Comparison of ENCODE assay signal across 16 cellular contexts in the genomic region with DNA sequence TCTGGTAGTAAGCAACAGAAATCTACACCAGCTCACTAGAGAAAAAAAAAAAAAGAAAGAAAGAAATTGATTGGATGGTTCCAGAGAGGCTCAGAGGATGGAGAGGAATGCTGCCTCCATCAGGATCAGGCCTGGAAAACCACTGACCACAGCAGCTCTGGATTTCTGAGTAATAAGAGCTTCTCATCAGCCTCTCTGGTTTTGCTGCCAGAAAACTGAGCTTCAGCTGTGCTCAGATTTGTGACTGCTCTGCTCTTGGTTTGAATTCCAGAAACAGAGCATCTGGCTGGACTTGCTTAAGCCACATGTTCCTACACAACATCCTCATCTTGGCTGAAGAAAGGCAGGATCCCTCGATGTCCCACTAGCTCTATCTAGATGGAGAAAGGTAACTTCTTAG. TPM values are rescaled to one million over a fixed set of nuclear protein-coding genes. Genes with fewer than 3 reads are reported as not detected.
"Had no signal": no experiment of that assay in that cellular context is flagged by ENCODE, and none has a peak within 500 bp of the region (broad histone marks: within the 10 kb centered on the region; RNA-seq: fewer than 3 reads in every experiment).

No MANE protein-coding gene starts in this region.

- H3K27ac ChIP-seq: colonic mucosa, parathyroid adenoma, skin epidermis, tibial artery had no signal

- H3K79me2 ChIP-seq: parathyroid adenoma had no signal

- H2AFZ ChIP-seq: parathyroid adenoma had no signal

- DNase-seq: activated CD4-positive, alpha-beta T cell treated with anti-CD3 and anti-CD28 coated beads for 48 hours; activated CD8-positive, alpha-beta memory T cell treated with anti-CD3 and anti-CD28 coated beads, Interleukin-2, amount 50 U/mL, for 48 hours; activated CD8-positive, alpha-beta T cell treated with anti-CD3 and anti-CD28 coated beads, Interleukin-2, amount 10 ng/mL, durations not matched to agents 7 days and 5 days; activated naive CD4-positive, alpha-beta T cell treated with anti-CD3 and anti-CD28 coated beads for 36 hours; caudate nucleus; colonic mucosa; effector CD4-positive, alpha-beta T cell; left ventricle myocardium superior; mesendoderm; retina; T-helper 1 cell; tibial artery had no signal

- H3K4me3 ChIP-seq: colonic mucosa, skin epidermis, tibial artery had no signal

- H3K27ac Mint-ChIP-seq: activated CD8-positive, alpha-beta T cell treated with anti-CD3 and anti-CD28 coated beads, Interleukin-2, amount 10 ng/mL, durations not matched to agents 7 days and 5 days; activated naive CD4-positive, alpha-beta T cell treated with anti-CD3 and anti-CD28 coated beads for 36 hours had no signal

- H3K9me3 ChIP-seq: colonic mucosa, tibial artery had no signal

- H3K36me3 ChIP-seq: colonic mucosa, tibial artery had no signal

- H3K4me1 ChIP-seq: colonic mucosa, parathyroid adenoma, tibial artery had no signal

- H3K9ac ChIP-seq: parathyroid adenoma had no signal

- H3K4me3 Mint-ChIP-seq: activated CD8-positive, alpha-beta T cell treated with anti-CD3 and anti-CD28 coated beads, Interleukin-2, amount 10 ng/mL, durations not matched to agents 7 days and 5 days; activated naive CD4-positive, alpha-beta T cell treated with anti-CD3 and anti-CD28 coated beads for 36 hours had no signal

- H3K27me3 ChIP-seq: colonic mucosa had no signal

- ATAC-seq: activated CD8-positive, alpha-beta T cell treated with anti-CD3 and anti-CD28 coated beads, Interleukin-2, amount 10 ng/mL, durations not matched to agents 7 days and 5 days; left ventricle myocardium superior had no signal

RNA-seq across cellular contexts. Expression of a gene that starts 25.9 kb away (rescaled TPM):
- total RNA-seq: activated CD8-positive, alpha-beta T cell treated with anti-CD3 and anti-CD28 coated beads, Interleukin-2, amount 10 ng/mL, durations not matched to agents 7 days and 5 days; activated naive CD4-positive, alpha-beta T cell treated with anti-CD3 and anti-CD28 coated beads for 36 hours; colonic mucosa; endothelial cell of umbilical vein; fibroblast of lung; left ventricle myocardium superior had no signal
- polyA plus RNA-seq: endothelial cell of umbilical vein, fibroblast of lung had no signal
